ENCODE assay signal across 15 cellular contexts in genomic region chr5:142441638-142442037, GRCh38.
DNase-seq lines count a peak whose midpoint lies in the region; ATAC-seq and TF ChIP-seq lines count a peak whose summit lies in the region.
"Had no signal": no experiment of that assay in that cellular context is flagged by ENCODE, and none has a peak within 500 bp of the region (broad histone marks: within the 10 kb centered on the region; RNA-seq: fewer than 3 reads in every experiment).

No MANE protein-coding gene starts in this region.

- peak overlapping the region; percentile 14 for H3K4me3 Mint-ChIP-seq in activated naive CD8-positive, alpha-beta T cell treated with anti-CD3 and anti-CD28 coated beads, Interleukin-2, amount 10 ng/mL, durations not matched to agents 7 days and 5 days
- H3K4me3 Mint-ChIP-seq in type B pancreatic cell: peak overlapping the region; percentile 23
- H3K4me3 Mint-ChIP-seq: stimulated activated naive CD8-positive, alpha-beta T cell treated with anti-CD3 and anti-CD28 coated beads, Interleukin-15, Interleukin-2, amounts not matched to agents 100 ng/mL and 50 ng/mL, for 24 hours had no signal

- no peak overlapping the region for H3K4me3 ChIP-seq in right cardiac atrium (ENCODE audit: low read length)
- H3K4me3 ChIP-seq: heart left ventricle, lower lobe of right lung had no signal

- peaks cover 19% of the 10 kb centered on the region for H3K4me1 Mint-ChIP-seq in activated naive CD8-positive, alpha-beta T cell treated with anti-CD3 and anti-CD28 coated beads, Interleukin-2, amount 10 ng/mL, durations not matched to agents 7 days and 5 days
- peaks cover 42% of the 10 kb centered on the region for H3K4me1 Mint-ChIP-seq in type B pancreatic cell (ENCODE audit: unreplicated experiment)

- no peaks in the 10 kb centered on the region for H3K27me3 ChIP-seq in right cardiac atrium (ENCODE audit: control insufficient read depth, insufficient read depth)
- H3K27me3 ChIP-seq: heart left ventricle had no signal

- TF ChIP-seq CTCF in type B pancreatic cell (conservative IDR thresholded peaks at IDR 0.05): no peak

- intact Hi-C loops in right cardiac atrium (cut with DNase I): no loop called here

- H3K27me3 Mint-ChIP-seq in activated naive CD8-positive, alpha-beta T cell treated with anti-CD3 and anti-CD28 coated beads, Interleukin-2, amount 10 ng/mL, durations not matched to agents 7 days and 5 days: peaks cover 11% of the 10 kb centered on the region
- no peaks in the 10 kb centered on the region for H3K27me3 Mint-ChIP-seq in type B pancreatic cell

- 36% methylated on average over 12 of the region's 12 CpGs for WGBS in right cardiac atrium

- H3K36me3 Mint-ChIP-seq in activated naive CD8-positive, alpha-beta T cell treated with anti-CD3 and anti-CD28 coated beads, Interleukin-2, amount 10 ng/mL, durations not matched to agents 7 days and 5 days: peaks cover 3% of the 10 kb centered on the region
- no peaks in the 10 kb centered on the region for H3K36me3 Mint-ChIP-seq in type B pancreatic cell

- H3K27ac ChIP-seq in right cardiac atrium (ENCODE audit: low read length): peak overlapping the region; percentile 39
- H3K27ac ChIP-seq: lower lobe of right lung, parathyroid adenoma had no signal

- peak; percentile 37 for DNase-seq in stimulated activated CD4-positive, alpha-beta T cell treated with anti-CD3 and anti-CD28 coated beads, Interleukin-15, amount 100 ng/mL, for 24 hours
- no peak for DNase-seq in stimulated activated CD4-positive, alpha-beta T cell treated with anti-CD3 and anti-CD28 coated beads, Interleukin-12 subunit alpha, Interleukin-12 subunit beta, amount 100 ng/mL, for 4 hours
- DNase-seq in activated naive CD8-positive, alpha-beta T cell treated with anti-CD3 and anti-CD28 coated beads, Interleukin-2, amount 10 ng/mL, durations not matched to agents 7 days and 5 days: no peak
- peak in 1 of 3 donors; percentile 67 for DNase-seq in right cardiac atrium
- DNase-seq in type B pancreatic cell (ENCODE audit: extremely low spot score, unreplicated experiment): no peak
- DNase-seq in NCI-H345 treated with DMSO at 0.1 percent for 48 hours (lab: John Stamatoyannopoulos, UW; ENCODE audit: unreplicated experiment): no peak
- DNase-seq in EL: no peak
- DNase-seq in anterior cingulate cortex (lab: John Stamatoyannopoulos, UW): no peak
- DNase-seq: activated CD4-positive, alpha-beta T cell treated with anti-CD3 and anti-CD28 coated beads for 48 hours; aorta; lower lobe of right lung; NCI-H187 treated with DMSO at 0.1 percent for 48 hours had no signal

- peaks cover 5% of the 10 kb centered on the region for H3K4me1 ChIP-seq in right cardiac atrium (ENCODE audit: control insufficient read depth, insufficient read depth, low read length)

- peak overlapping the region; percentile 22 for H3K27ac Mint-ChIP-seq in activated naive CD8-positive, alpha-beta T cell treated with anti-CD3 and anti-CD28 coated beads, Interleukin-2, amount 10 ng/mL, durations not matched to agents 7 days and 5 days
- no peak overlapping the region for H3K27ac Mint-ChIP-seq in type B pancreatic cell
- H3K27ac Mint-ChIP-seq: stimulated activated naive CD8-positive, alpha-beta T cell treated with anti-CD3 and anti-CD28 coated beads, Interleukin-15, Interleukin-2, amounts not matched to agents 100 ng/mL and 50 ng/mL, for 24 hours had no signal

- H3K9me3 Mint-ChIP-seq in activated naive CD8-positive, alpha-beta T cell treated with anti-CD3 and anti-CD28 coated beads, Interleukin-2, amount 10 ng/mL, durations not matched to agents 7 days and 5 days: no peaks in the 10 kb centered on the region
- H3K9me3 Mint-ChIP-seq in type B pancreatic cell: no peaks in the 10 kb centered on the region
- H3K9me3 Mint-ChIP-seq: stimulated activated naive CD8-positive, alpha-beta T cell treated with anti-CD3 and anti-CD28 coated beads, Interleukin-15, Interleukin-2, amounts not matched to agents 100 ng/mL and 50 ng/mL, for 24 hours had no signal

- no peaks in the 10 kb centered on the region for H3K9me3 ChIP-seq in right cardiac atrium (ENCODE audit: control insufficient read depth, low read length)
- H3K9me3 ChIP-seq: heart left ventricle, lower lobe of right lung had no signal

- POLR2A ChIA-PET in activated naive CD8-positive, alpha-beta T cell treated with anti-CD3 and anti-CD28 coated beads, Interleukin-2, amount 10 ng/mL, durations not matched to agents 7 days and 5 days (lab: Charles Lee): interaction anchor here (1.1 kb wide), 1 partner anchor 9 kb away, joined by 5 read pairs; no protein-coding TSS in a partner anchor

- peak; percentile 85 for ATAC-seq in activated naive CD8-positive, alpha-beta T cell treated with anti-CD3 and anti-CD28 coated beads, Interleukin-2, amount 10 ng/mL, durations not matched to agents 7 days and 5 days (ENCODE audit: low read depth)
- ATAC-seq in right cardiac atrium: no peak
- ATAC-seq: lower lobe of right lung had no signal
